ENCODE assay signal across 8 cellular contexts in the genomic region with DNA sequence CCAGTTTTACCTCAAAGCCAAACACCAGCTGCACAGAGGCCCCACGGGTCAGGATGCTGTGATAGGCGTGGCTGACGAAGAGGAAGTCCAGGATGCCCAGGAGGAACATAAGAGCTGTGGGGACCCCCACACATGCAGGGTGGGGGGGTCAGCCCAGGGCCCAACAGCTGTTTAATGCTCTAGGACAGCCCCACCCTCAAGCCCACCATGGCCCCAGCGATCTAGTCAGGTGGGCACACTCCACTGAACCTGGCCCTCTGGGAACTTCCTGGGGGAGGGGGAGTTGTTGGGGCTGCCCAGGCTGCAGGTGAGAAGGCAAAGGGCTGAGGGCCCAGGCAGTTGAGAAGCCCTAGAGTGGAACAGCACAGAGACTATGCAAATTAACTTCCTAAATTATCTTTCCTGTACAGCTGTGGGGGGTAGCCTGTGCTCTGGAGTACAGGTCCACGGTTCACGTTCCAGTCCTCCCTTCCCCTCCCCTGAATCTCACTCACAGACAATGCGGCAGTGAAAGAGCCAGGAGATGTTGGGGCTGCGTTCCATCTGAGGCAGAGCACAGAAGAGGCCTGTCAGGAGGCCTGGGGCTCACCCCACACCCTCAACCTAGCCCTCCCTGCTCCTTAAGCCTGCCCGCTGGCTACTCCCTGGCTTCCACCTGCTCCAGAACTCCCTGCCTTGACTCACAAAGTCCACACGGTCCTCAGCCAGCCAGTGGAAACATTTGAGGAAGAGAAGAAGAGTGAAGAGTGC. TPM values are rescaled to one million over a fixed set of nuclear protein-coding genes. Genes with fewer than 3 reads are reported as not detected.
DNase-seq lines count a peak whose midpoint lies in the region; ATAC-seq and TF ChIP-seq lines count a peak whose summit lies in the region.

No MANE protein-coding gene starts in this region.

- H3K27ac Mint-ChIP-seq in activated CD8-positive, alpha-beta memory T cell treated with anti-CD3 and anti-CD28 coated beads, Interleukin-2, amount 10 ng/mL, durations not matched to agents 7 days and 5 days = peak overlapping the region; percentile 100

- no peak for TF ChIP-seq EP300 in tibial nerve (IDR thresholded peaks at IDR 0.05)

- peak overlapping the region; percentile 100 for H3K4me3 ChIP-seq in LNCaP clone FGC (ENCODE audit: low read depth, low read length)
- H3K4me3 ChIP-seq in fibroblast of pulmonary artery (replicated peaks; ENCODE audit: low read depth, low read length) = peak overlapping the region; percentile 94
- H3K4me3 ChIP-seq in tibial nerve = peak overlapping the region in 2 of 4 donors; percentile 69 to 85

- no peaks in the 10 kb centered on the region for H3K9me3 Mint-ChIP-seq in activated CD8-positive, alpha-beta memory T cell treated with anti-CD3 and anti-CD28 coated beads, Interleukin-2, amount 10 ng/mL, durations not matched to agents 7 days and 5 days (ENCODE audit: low read depth)

- 57 to 62% methylated on average over 9 to 10 of the region's 10 CpGs for WGBS in tibial nerve, 2 donors

- CTCF ChIA-PET in activated CD8-positive, alpha-beta memory T cell treated with anti-CD3 and anti-CD28 coated beads, Interleukin-2, amount 10 ng/mL, durations not matched to agents 7 days and 5 days (lab: Charles Lee) = interaction anchor here (1.0 to 4.3 kb wide), 4 partner anchors 15 to 21 kb away, joined by 6 to 31 read pairs (median 18); a partner anchor contains a TSS

- H3K4me1 ChIP-seq in tibial nerve = peaks cover 0 to 41% (median 20%) of the 10 kb centered on the region in 4 donors

- H3K27ac ChIP-seq in tibial nerve = peak overlapping the region in 3 of 4 donors; percentile 42 to 99 (median 95)

- H3K27me3 Mint-ChIP-seq in activated CD8-positive, alpha-beta memory T cell treated with anti-CD3 and anti-CD28 coated beads, Interleukin-2, amount 10 ng/mL, durations not matched to agents 7 days and 5 days = no peaks in the 10 kb centered on the region

- peak overlapping the region; percentile 96 for H3K4me3 Mint-ChIP-seq in activated CD8-positive, alpha-beta memory T cell treated with anti-CD3 and anti-CD28 coated beads, Interleukin-2, amount 10 ng/mL, durations not matched to agents 7 days and 5 days

- TF ChIP-seq POLR2A in tibial nerve (IDR thresholded peaks at IDR 0.05) = no peak

- no peaks in the 10 kb centered on the region for H3K27me3 ChIP-seq in tibial nerve

- no peak for ATAC-seq in activated CD8-positive, alpha-beta memory T cell treated with anti-CD3 and anti-CD28 coated beads, Interleukin-2, amount 10 ng/mL, durations not matched to agents 7 days and 5 days

- H3K36me3 ChIP-seq in tibial nerve = peaks cover 0 to 56% (median 41%) of the 10 kb centered on the region in 3 donors

- no peak for TF ChIP-seq CTCF in LNCaP clone FGC (IDR thresholded peaks at IDR 0.05; ENCODE audit: control insufficient read depth, extremely low read depth, insufficient read depth)
- TF ChIP-seq CTCF in fibroblast of pulmonary artery (IDR thresholded peaks at IDR 0.05; ENCODE audit: low read length, missing control alignments) = no peak
- TF ChIP-seq CTCF in tibial nerve (IDR thresholded peaks at IDR 0.05) = no peak

- DNase-seq in activated CD8-positive, alpha-beta memory T cell treated with anti-CD3 and anti-CD28 coated beads, Interleukin-2, amount 10 ng/mL, durations not matched to agents 7 days and 5 days = no peak
- DNase-seq in activated CD8-positive, alpha-beta memory T cell treated with anti-CD3 and anti-CD28 coated beads, Interleukin-2, amount 50 U/mL, for 48 hours = no peak
- DNase-seq in LNCaP clone FGC (ENCODE audit: low read depth) (no peak), fibroblast of pulmonary artery (ENCODE audit: low read depth) (no peak), tibial nerve (ENCODE audit: low spot score in 2 of 2) (no peak), GM03348 (ENCODE audit: low spot score) (no peak), putamen (ENCODE audit: low spot score) (no peak)
- no peak for DNase-seq in stimulated activated CD4-positive, alpha-beta T cell treated with anti-CD3 and anti-CD28 coated beads, Interleukin-2, amount 100 ng/mL, for 24 hours

- H3K4me1 Mint-ChIP-seq in activated CD8-positive, alpha-beta memory T cell treated with anti-CD3 and anti-CD28 coated beads, Interleukin-2, amount 10 ng/mL, durations not matched to agents 7 days and 5 days = peaks cover 34% of the 10 kb centered on the region

- H3K36me3 Mint-ChIP-seq in activated CD8-positive, alpha-beta memory T cell treated with anti-CD3 and anti-CD28 coated beads, Interleukin-2, amount 10 ng/mL, durations not matched to agents 7 days and 5 days = peaks cover 5% of the 10 kb centered on the region

- no peaks in the 10 kb centered on the region for H3K9me3 ChIP-seq in tibial nerve

RNA-seq across cellular contexts. Expression of a gene that starts 1.9 kb away (rescaled TPM):
- 10 to 100 TPM; 34.4 to 35.1 TPM for total RNA-seq in activated CD8-positive, alpha-beta memory T cell treated with anti-CD3 and anti-CD28 coated beads, Interleukin-2, amount 10 ng/mL, durations not matched to agents 7 days and 5 days
- total RNA-seq in tibial nerve = 10 to 100 TPM; 31.6 to 72.6 (median 58.3) TPM

RNA-seq across cellular contexts. Expression of a gene that starts 10.3 kb away (rescaled TPM):
- total RNA-seq in activated CD8-positive, alpha-beta memory T cell treated with anti-CD3 and anti-CD28 coated beads, Interleukin-2, amount 10 ng/mL, durations not matched to agents 7 days and 5 days = 10 to 100 TPM; 42.0 to 61.7 TPM
- 10 to 100 TPM; 48.8 to 55.9 (median 54.2) TPM for total RNA-seq in tibial nerve

RNA-seq across cellular contexts. Expression of a gene that starts 10.5 kb away (rescaled TPM):
- total RNA-seq in activated CD8-positive, alpha-beta memory T cell treated with anti-CD3 and anti-CD28 coated beads, Interleukin-2, amount 10 ng/mL, durations not matched to agents 7 days and 5 days = 100 to 1,000 TPM; 899 to 972 TPM
- total RNA-seq in tibial nerve = 1,000 to 10,000 TPM; 1,078 to 1,548 (median 1,229) TPM

RNA-seq across cellular contexts. Expression of a gene that starts 14.9 kb away (rescaled TPM):
- total RNA-seq in activated CD8-positive, alpha-beta memory T cell treated with anti-CD3 and anti-CD28 coated beads, Interleukin-2, amount 10 ng/mL, durations not matched to agents 7 days and 5 days = 10 to 100 TPM; 10.5 to 13.5 TPM
- total RNA-seq in tibial nerve = 10 to 100 TPM; 19.2 to 26.8 (median 22.6) TPM

RNA-seq across cellular contexts. Expression of a gene that starts 20.7 kb away (rescaled TPM):
- 10 to 100 TPM; 21.0 to 26.2 TPM for total RNA-seq in activated CD8-positive, alpha-beta memory T cell treated with anti-CD3 and anti-CD28 coated beads, Interleukin-2, amount 10 ng/mL, durations not matched to agents 7 days and 5 days
- total RNA-seq in tibial nerve = 10 to 100 TPM; 13.6 to 93.0 (median 41.5) TPM
